1 cellular context compared by ENCODE assay signal in the genomic region with DNA sequence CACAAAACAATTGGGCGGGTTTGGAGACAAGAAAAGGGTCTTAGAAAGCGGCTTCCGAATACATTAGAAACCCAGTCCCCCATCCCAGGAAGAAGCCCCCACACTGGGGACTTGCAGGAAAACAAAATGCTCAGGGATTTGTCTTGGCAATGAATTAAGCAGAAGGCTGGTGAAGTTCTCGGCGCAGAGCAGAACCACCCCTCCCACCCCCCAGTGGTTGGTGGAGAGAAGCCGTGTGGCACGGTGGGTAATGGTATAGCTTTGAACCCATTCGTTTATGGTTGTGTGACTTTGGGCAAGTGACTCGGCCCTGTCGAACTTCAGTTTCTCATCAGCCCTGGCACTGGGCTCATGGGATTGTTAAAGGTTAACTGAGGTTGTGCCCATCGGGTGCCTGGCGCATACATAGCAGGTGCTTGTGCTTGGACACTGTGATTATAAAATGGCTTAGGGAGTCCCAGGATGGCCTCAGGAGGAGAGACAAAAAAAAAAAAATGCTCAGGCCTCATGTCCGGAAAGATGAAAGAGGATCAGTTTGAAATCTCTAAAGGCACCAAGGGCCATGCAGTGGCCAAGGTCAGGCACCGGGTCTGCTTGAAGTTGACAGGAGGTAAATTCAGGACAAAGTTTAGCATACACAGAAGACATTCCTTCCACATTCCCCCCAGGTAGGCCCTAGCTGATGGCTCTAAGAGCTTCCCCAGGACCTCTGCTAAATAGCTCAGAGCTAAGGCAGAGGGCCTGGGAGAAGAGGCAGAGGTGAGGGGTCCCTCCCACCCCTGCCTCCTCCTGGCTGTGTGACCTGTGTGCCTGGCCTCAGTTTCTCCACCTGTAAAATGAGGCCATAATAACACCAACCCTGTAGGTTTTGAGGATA.
TF ChIP-seq lines count a peak whose summit lies in the region.

No MANE protein-coding gene starts in this region.

TF ChIP-seq in SK-N-SH treated with all-trans-retinoic acid at 6 μM for 48 hours, 23 proteins besides CTCF, POLR2A, EP300 and RAD21 (continued from another document):
- no peak for TF ChIP-seq ZNF70 (CRISPR knock-in tag; IDR thresholded peaks at IDR 0.05)
